ENCODE assay signal across 8 cellular contexts in genomic region chr5:126600631-126601511, GRCh38. TPM values are rescaled to one million over a fixed set of nuclear protein-coding genes. Genes with fewer than 3 reads are reported as not detected.
DNase-seq lines count a peak whose midpoint lies in the region; ATAC-seq and TF ChIP-seq lines count a peak whose summit lies in the region.

Gene PHAX (plus strand): TSS chr5:126600947. CDS start chr5:126600963, 16 bp downstream.

- intact Hi-C loops in left lung (cut with DNase I), result no loop called here

- peaks cover 20 to 33% of the 10 kb centered on the region in 2 donors for H3K4me1 ChIP-seq in left lung

- DNase-seq in AG09309 (ENCODE audit: low read depth) (no peak), NCI-H345 (lab: John Stamatoyannopoulos, UW) (peak; percentile 80), coronary artery (ENCODE audit: low spot score) (peak; percentile 81), left lung (peak; percentile 82 to 96)
- peak; percentile 65 for DNase-seq in activated CD4-positive, alpha-beta T cell treated with anti-CD3 and anti-CD28 coated beads for 4 hours
- peak; percentile 74 for DNase-seq in stimulated activated CD4-positive, alpha-beta T cell treated with anti-CD3 and anti-CD28 coated beads, Interleukin-4, amount 100 ng/mL, for 1 hour

- peak; percentile 95 for ATAC-seq in GM18867 (IDR thresholded peaks at IDR 0.05; ENCODE audit: unreplicated experiment)
- ATAC-seq in HG03097 (IDR thresholded peaks at IDR 0.05; ENCODE audit: low FRiP score, unreplicated experiment), result peak; percentile 98
- ATAC-seq in left lung, result peak; percentile 99

- peaks cover 0 to 26% of the 10 kb centered on the region in 2 donors for H3K36me3 ChIP-seq in left lung

- peak within 1 kb of the TSS; percentile 98 for H3K4me3 ChIP-seq in AG09309 (ENCODE audit: control insufficient read depth, low read depth, low read length)
- peak within 1 kb of the TSS; percentile 96 for H3K4me3 ChIP-seq in coronary artery
- H3K4me3 ChIP-seq in left lung, result peak within 1 kb of the TSS; percentile 93 to 99

- no peaks in the 10 kb centered on the region for H3K27me3 ChIP-seq in left lung

- no peaks in the 10 kb centered on the region for H3K9me3 ChIP-seq in left lung

- peak within 1 kb of the TSS; percentile 72 to 86 for H3K27ac ChIP-seq in coronary artery
- peak within 1 kb of the TSS; percentile 75 to 82 for H3K27ac ChIP-seq in left lung

- TF ChIP-seq CTCF in AG09309 (IDR thresholded peaks at IDR 0.05; ENCODE audit: control insufficient read depth, insufficient read depth, low read depth, low read length, missing control alignments), result peak; percentile 66
- peak; percentile 39 for TF ChIP-seq CTCF in coronary artery (IDR thresholded peaks at IDR 0.05)
- peak; percentile 48 to 58 for TF ChIP-seq CTCF in left lung (IDR thresholded peaks at IDR 0.05)

RNA-seq across cellular contexts. Expression of gene PHAX, which starts in this region (rescaled TPM):
- 10 to 100 TPM; 28.2 to 30.7 TPM for total RNA-seq in left lung
